Comparison of ENCODE assay signal across 8 cellular contexts in genomic region chrX:102155806-102156179, GRCh38. TPM values are rescaled to one million over a fixed set of nuclear protein-coding genes. Genes with fewer than 3 reads are reported as not detected.
DNase-seq lines count a peak whose midpoint lies in the region; ATAC-seq, FAIRE-seq and TF ChIP-seq lines count a peak whose summit lies in the region.

Gene BEX5, minus strand, starts transcription at chrX:102155977. Its CDS starts 1,712 bp downstream, at chrX:102154265.

- peak within 1 kb of the TSS; percentile 9; the same call in 1 of the 2 replicates for H3K4me3 ChIP-seq in LNCaP clone FGC (ENCODE audit: low read depth, low read length)
- peak within 1 kb of the TSS; percentile 33 to 61 (median 53) for H3K4me3 ChIP-seq in breast epithelium
- H3K4me3 ChIP-seq in kidney (ENCODE audit: low read length in 2 of 2) = peak within 1 kb of the TSS; percentile 72 to 75

- intact Hi-C loops in breast epithelium (cut with DNase I; ENCODE audit: low total_unique reads) = no loop called here
- intact Hi-C loops in kidney (cut with DNase I) = no loop called here

- H3K27ac ChIP-seq in breast epithelium (peak within 1 kb of the TSS; percentile 74 to 76), kidney (ENCODE audit: low read depth in 2 of 2, low read length in 2 of 2) (peak within 1 kb of the TSS; percentile 71 to 77)

- DNase-seq in D341Med (ENCODE audit: low spot score) (peak; percentile 52), LNCaP clone FGC (ENCODE audit: low read depth) (peak; percentile 3), T-helper 22 cell (ENCODE audit: low read depth) (peak; percentile 51), breast epithelium (ENCODE audit: low spot score in 2 of 2) (peak in 1 of 2 donors; percentile 63), kidney (peak; percentile 78)
- DNase-seq in stimulated activated CD4-positive, alpha-beta T cell treated with anti-CD3 and anti-CD28 coated beads, Interleukin-1b, Interleukin-23, amount 100 ng/mL, for 48 hours = peak; percentile 44

- H3K27me3 ChIP-seq in breast epithelium = peaks cover 0 to 41% of the 10 kb centered on the region in 2 donors

- H3K9me3 ChIP-seq in breast epithelium (no peaks in the 10 kb centered on the region), kidney (ENCODE audit: control insufficient read depth in 1 of 2, low read length in 2 of 2) (no peaks in the 10 kb centered on the region)

- no peak for FAIRE-seq in kidney (lab: Jason Lieb, UNC)

- H3K36me3 ChIP-seq in breast epithelium (no peaks in the 10 kb centered on the region), kidney (ENCODE audit: control insufficient read depth in 1 of 2, insufficient read depth in 2 of 2, low read length in 2 of 2) (no peaks in the 10 kb centered on the region)

- TF ChIP-seq POLR2A in breast epithelium (IDR thresholded peaks at IDR 0.05) = no peak

- ATAC-seq in GM21576 (IDR thresholded peaks at IDR 0.05; ENCODE audit: unreplicated experiment) (peak; percentile 94), GM21528 (IDR thresholded peaks at IDR 0.05; ENCODE audit: low FRiP score, unreplicated experiment) (no peak)

- H3K4me1 ChIP-seq in breast epithelium (no peaks in the 10 kb centered on the region), kidney (ENCODE audit: control insufficient read depth in 1 of 2, insufficient read depth in 1 of 2, low read depth in 1 of 2, low read length in 2 of 2) (no peaks in the 10 kb centered on the region)

- peak within 1 kb of the TSS; percentile 55 to 77 for H3K9ac ChIP-seq in kidney (ENCODE audit: low read length in 2 of 2)

- TF ChIP-seq CTCF in LNCaP clone FGC (IDR thresholded peaks at IDR 0.05; ENCODE audit: control insufficient read depth, extremely low read depth, insufficient read depth) (no peak), breast epithelium (IDR thresholded peaks at IDR 0.05) (no peak), kidney (IDR thresholded peaks at IDR 0.05; ENCODE audit: borderline replicate concordance, extremely low read depth, insufficient read depth) (no peak)

RNA-seq across cellular contexts. Expression of gene BEX5, which starts in this region (rescaled TPM):
- 1 to 10 TPM; 1.6 to 5.3 (median 3.3) TPM for total RNA-seq in breast epithelium
- total RNA-seq in kidney = 9.5 TPM
- polyA plus RNA-seq in kidney (ENCODE audit: insufficient read depth, low read depth, low replicate concordance) = 42.4 TPM

Comparison
In these comparisons a context has a peak if more than half of its experiments do, and no peak if none do; other contexts are left out.
1. H3K4me3 ChIP-seq: peak in every context shown above with its lines; median percentile 74 in kidney; 53 in breast epithelium; 9 in LNCaP clone FGC.